Comparison of ENCODE assay signal across 13 cellular contexts in genomic region chr13:85582890-85583289, GRCh38.
"Had no signal": no experiment of that assay in that cellular context is flagged by ENCODE, and none has a peak within 500 bp of the region (broad histone marks: within the 10 kb centered on the region; RNA-seq: fewer than 3 reads in every experiment).

No MANE protein-coding gene starts in this region.

- H3K4me3 ChIP-seq: lung, skin epidermis, thyroid gland, uterus had no signal

- H3K9me3 ChIP-seq: thyroid gland, uterus had no signal

- H3K27me3 ChIP-seq: thyroid gland, uterus had no signal

- ATAC-seq: left colon; naive thymus-derived CD4-positive, alpha-beta T cell had no signal

- H3K36me3 ChIP-seq: thyroid gland, uterus had no signal

- DNase-seq: activated B cell treated with CpG ODN at 0.5 μM for 24 hours; activated CD4-positive, alpha-beta T cell treated with anti-CD3 and anti-CD28 coated beads, Interleukin-2, amount 10 ng/mL, durations not matched to agents 24 days and 14 days; activated CD8-positive, alpha-beta memory T cell treated with anti-CD3 and anti-CD28 coated beads for 24 hours; activated naive CD4-positive, alpha-beta T cell treated with anti-CD3 and anti-CD28 coated beads for 36 hours; cerebellar nuclear complex; dermis blood vessel endothelial cell; glutamatergic neuron; left colon; naive thymus-derived CD4-positive, alpha-beta T cell; thyroid gland; uterus had no signal

- H3K27ac ChIP-seq: skin epidermis, thyroid gland, uterus had no signal

- H3K4me1 ChIP-seq: thyroid gland, uterus had no signal
